13 cellular contexts compared by ENCODE assay signal in the genomic region with DNA sequence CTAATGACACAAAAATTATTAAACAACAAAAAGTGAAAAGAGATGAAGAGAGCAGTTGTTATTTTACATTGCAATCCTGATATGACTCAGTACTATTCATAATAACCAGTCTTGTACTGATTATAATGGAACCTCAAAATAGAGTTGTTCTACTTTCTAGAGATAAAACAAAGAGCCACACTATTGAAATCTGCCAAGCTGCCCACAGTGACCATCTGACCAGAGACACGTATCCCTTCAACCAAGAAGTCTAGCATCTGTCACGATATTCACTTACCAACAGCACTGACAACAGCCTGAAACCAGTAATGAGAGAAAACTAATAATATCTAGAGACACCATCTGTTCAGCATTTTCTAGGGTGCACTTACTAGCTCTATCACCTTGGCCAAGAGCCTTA.
A peak's percentile ranks its signal among the peaks of the same experiment; 100 is the strongest.
DNase-seq lines count a peak whose midpoint lies in the region; ATAC-seq and TF ChIP-seq lines count a peak whose summit lies in the region.
"Had no signal": no experiment of that assay in that cellular context is flagged by ENCODE, and none has a peak within 500 bp of the region (broad histone marks: within the 10 kb centered on the region; RNA-seq: fewer than 3 reads in every experiment).

No MANE protein-coding gene starts in this region.

- H3K4me3 ChIP-seq in heart right ventricle (no peak overlapping the region), lower leg skin (ENCODE audit: low read depth, poor library complexity, severe bottlenecking) (no peak overlapping the region)

- intact Hi-C loops in heart right ventricle (cut with DNase I), result no loop called here
- intact Hi-C loops in lower leg skin (cut with DNase I; ENCODE audit: low total_unique reads), result no loop called here

- H3K27me3 Mint-ChIP-seq in naive thymus-derived CD8-positive, alpha-beta T cell, result peaks cover 0 to 4% (median 0%) of the 10 kb centered on the region in 5 donors
- H3K27me3 Mint-ChIP-seq: B cell had no signal

- no peak for TF ChIP-seq POLR2A in lower leg skin (IDR thresholded peaks at IDR 0.05)

- POLR2A ChIA-PET in naive thymus-derived CD8-positive, alpha-beta T cell (lab: Charles Lee), result no interaction called here

- 83 to 88% methylated on average over 2 of the region's 2 CpGs for WGBS in heart right ventricle, 2 donors
- 89 to 90% methylated on average over 2 of the region's 2 CpGs for WGBS in lower leg skin, 2 donors

- H3K4me1 Mint-ChIP-seq in naive thymus-derived CD8-positive, alpha-beta T cell, result no peaks in the 10 kb centered on the region
- H3K4me1 Mint-ChIP-seq: B cell had no signal

- DNase-seq in NCI-H446 treated with DMSO at 0.1 percent for 48 hours (lab: John Stamatoyannopoulos, UW) (peak; percentile 76), heart right ventricle (no peak), lower leg skin (ENCODE audit: low spot score in 2 of 2) (no peak)
- DNase-seq in stimulated activated CD4-positive, alpha-beta T cell treated with anti-CD3 and anti-CD28 coated beads, Interleukin-2, amount 100 ng/mL, for 24 hours, result no peak
- DNase-seq in naive thymus-derived CD8-positive, alpha-beta T cell, result no peak
- DNase-seq: activated CD8-positive, alpha-beta memory T cell treated with anti-CD3 and anti-CD28 coated beads, Interleukin-2, amount 50 U/mL, for 4 hours; GF-D8; T1000 had no signal

- no peak overlapping the region for H3K27ac Mint-ChIP-seq in naive thymus-derived CD8-positive, alpha-beta T cell
- H3K27ac Mint-ChIP-seq: B cell had no signal

- H3K9me3 Mint-ChIP-seq in naive thymus-derived CD8-positive, alpha-beta T cell, result peaks cover 0 to 4% (median 0%) of the 10 kb centered on the region in 9 donors

- peak; percentile 64 for ATAC-seq in GM18508 (IDR thresholded peaks at IDR 0.05; ENCODE audit: insufficient read depth, unreplicated experiment)
- ATAC-seq in GM21447 (IDR thresholded peaks at IDR 0.05; ENCODE audit: unreplicated experiment), result peak; percentile 56
- ATAC-seq in HG03060 (IDR thresholded peaks at IDR 0.05; ENCODE audit: low read depth, unreplicated experiment), result peak; percentile 89
- no peak for ATAC-seq in heart right ventricle
- no peak for ATAC-seq in naive thymus-derived CD8-positive, alpha-beta T cell
- ATAC-seq: HCT116 had no signal

- H3K4me3 Mint-ChIP-seq in naive thymus-derived CD8-positive, alpha-beta T cell, result no peak overlapping the region
- H3K4me3 Mint-ChIP-seq: B cell had no signal

- no peaks in the 10 kb centered on the region for H3K27me3 ChIP-seq in heart right ventricle

- H3K9me3 ChIP-seq in heart right ventricle, result no peaks in the 10 kb centered on the region

- H3K36me3 Mint-ChIP-seq in naive thymus-derived CD8-positive, alpha-beta T cell, result no peaks in the 10 kb centered on the region

- TF ChIP-seq CTCF in heart right ventricle (IDR thresholded peaks at IDR 0.05) (no peak), lower leg skin (IDR thresholded peaks at IDR 0.05) (no peak)

- no peak overlapping the region for H3K27ac ChIP-seq in heart right ventricle

- H3K36me3 ChIP-seq in heart right ventricle, result no peaks in the 10 kb centered on the region

- no peaks in the 10 kb centered on the region for H3K4me1 ChIP-seq in heart right ventricle

Comparison
In these comparisons a context has a peak if more than half of its experiments do, and no peak if none do; other contexts are left out.
1. ATAC-seq: peak in GM18508 (single experiment), GM21447 (single experiment) and HG03060 (single experiment); none in heart right ventricle (0 of 8) and naive thymus-derived CD8-positive, alpha-beta T cell (0 of 2).